10 cellular contexts compared by ENCODE assay signal in genomic region chr2:99404039-99404799, GRCh38.
DNase-seq lines count a peak whose midpoint lies in the region; FAIRE-seq and TF ChIP-seq lines count a peak whose summit lies in the region.
"Had no signal": no experiment of that assay in that cellular context is flagged by ENCODE, and none has a peak within 500 bp of the region (broad histone marks: within the 10 kb centered on the region; RNA-seq: fewer than 3 reads in every experiment).

No MANE protein-coding gene starts in this region.

- intact Hi-C loops in esophagus squamous epithelium (cut with DNase I) = no loop called here
- intact Hi-C loops in sigmoid colon (cut with DNase I) = no loop called here
- intact Hi-C loops in uterus (cut with DNase I; ENCODE audit: low total_unique reads) = no loop called here

- TF ChIP-seq EP300 in sigmoid colon (IDR thresholded peaks at IDR 0.05) = no peak

- H3K9ac ChIP-seq in NT2/D1 (ENCODE audit: insufficient read length, low read depth) = no peak overlapping the region

- FAIRE-seq in GM12891 (lab: Jason Lieb, UNC) = no peak

- peaks cover 12% of the 10 kb centered on the region for H3K4me1 Mint-ChIP-seq in nephron progenitor cell

- TF ChIP-seq CTCF in esophagus squamous epithelium (IDR thresholded peaks at IDR 0.05) (no peak), nephron progenitor cell (IDR thresholded peaks at IDR 0.05) (no peak), sigmoid colon (IDR thresholded peaks at IDR 0.05) (no peak), uterus (IDR thresholded peaks at IDR 0.05) (no peak)

- no peaks in the 10 kb centered on the region for H3K27me3 ChIP-seq in NT2/D1 (ENCODE audit: insufficient read depth, insufficient read length)
- H3K27me3 ChIP-seq in esophagus squamous epithelium = no peaks in the 10 kb centered on the region
- H3K27me3 ChIP-seq in sigmoid colon = no peaks in the 10 kb centered on the region
- H3K27me3 ChIP-seq in uterus = no peaks in the 10 kb centered on the region
- H3K27me3 ChIP-seq: Peyer's patch had no signal

- H3K36me3 ChIP-seq in NT2/D1 (ENCODE audit: insufficient read depth, insufficient read length, low read length) (peaks cover 79% of the 10 kb centered on the region), esophagus squamous epithelium (peaks cover 3 to 99% (median 40%) of the 10 kb centered on the region in 3 donors), sigmoid colon (peaks cover 11 to 84% (median 47%) of the 10 kb centered on the region in 4 donors), uterus (no peaks in the 10 kb centered on the region)

- H3K27ac ChIP-seq in esophagus squamous epithelium (peak overlapping the region; percentile 28 to 53 (median 38)), sigmoid colon (no peak overlapping the region), uterus (no peak overlapping the region)
- H3K27ac ChIP-seq: thoracic aorta had no signal

- H3K4me3 ChIP-seq in NT2/D1 (ENCODE audit: insufficient read length, low read depth) (no peak overlapping the region), esophagus squamous epithelium (no peak overlapping the region), sigmoid colon (no peak overlapping the region), uterus (no peak overlapping the region)
- H3K4me3 ChIP-seq: Peyer's patch, thoracic aorta had no signal

- no peaks in the 10 kb centered on the region for H3K9me3 ChIP-seq in NT2/D1 (ENCODE audit: insufficient read depth, low read length)
- H3K9me3 ChIP-seq in esophagus squamous epithelium = no peaks in the 10 kb centered on the region
- H3K9me3 ChIP-seq in sigmoid colon = no peaks in the 10 kb centered on the region
- no peaks in the 10 kb centered on the region for H3K9me3 ChIP-seq in uterus
- H3K9me3 ChIP-seq: Peyer's patch, thoracic aorta had no signal

- H3K4me1 ChIP-seq in NT2/D1 (ENCODE audit: insufficient read depth, insufficient read length) (peaks cover 8% of the 10 kb centered on the region), esophagus squamous epithelium (peaks cover 0 to 25% (median 0%) of the 10 kb centered on the region in 3 donors), sigmoid colon (peaks cover 0 to 4% (median 0%) of the 10 kb centered on the region in 4 donors), uterus (no peaks in the 10 kb centered on the region)
- H3K4me1 ChIP-seq: Peyer's patch had no signal

- WGBS in esophagus squamous epithelium, 2 donors = 71 to 72% methylated on average over 8 of the region's 8 CpGs
- WGBS in sigmoid colon, 2 donors = 87 to 89% methylated on average over 8 of the region's 8 CpGs

- peaks cover 67% of the 10 kb centered on the region for H3K36me3 Mint-ChIP-seq in nephron progenitor cell (ENCODE audit: low read depth)

- no peaks in the 10 kb centered on the region for H3K27me3 Mint-ChIP-seq in nephron progenitor cell (ENCODE audit: low read depth, poor library complexity)

- H3K27ac Mint-ChIP-seq in nephron progenitor cell = peak overlapping the region; percentile 53

- no peak for DNase-seq in GM12891 (ENCODE audit: insufficient read length, low spot score)
- peak; percentile 22 for DNase-seq in NT2/D1 (ENCODE audit: low read depth, low spot score)
- DNase-seq in esophagus squamous epithelium (lab: John Stamatoyannopoulos, UW) = no peak
- no peak for DNase-seq in nephron progenitor cell
- DNase-seq in superior temporal gyrus (ENCODE audit: extremely low spot score) = no peak
- no peak for DNase-seq in sigmoid colon
- DNase-seq in uterus = no peak
- DNase-seq: effector memory CD4-positive, alpha-beta T cell; Peyer's patch had no signal

- TF ChIP-seq POLR2A in GM12891 (IDR thresholded peaks at IDR 0.05; ENCODE audit: low read depth, low read length) (no peak), esophagus squamous epithelium (IDR thresholded peaks at IDR 0.05) (no peak), sigmoid colon (IDR thresholded peaks at IDR 0.05) (no peak), uterus (IDR thresholded peaks at IDR 0.05) (no peak)

- H3K9me3 Mint-ChIP-seq in nephron progenitor cell = no peaks in the 10 kb centered on the region

- H3K4me3 Mint-ChIP-seq in nephron progenitor cell = no peak overlapping the region

TF ChIP-seq in GM12891, 5 proteins besides CTCF, POLR2A, EP300 and RAD21:
- TF ChIP-seq TAF1 (IDR thresholded peaks at IDR 0.05; ENCODE audit: low read depth, low read length) = no peak
- TF ChIP-seq SPI1 (IDR thresholded peaks at IDR 0.05; ENCODE audit: low read depth, low read length) = peak; percentile 42; the same call in 1 of the 2 replicates

Comparison
In these comparisons a context has a peak if more than half of its experiments do, and no peak if none do; other contexts are left out.
1. H3K27ac ChIP-seq: peak in esophagus squamous epithelium (4 of 4); none in sigmoid colon (0 of 4) and uterus (0 of 2).